ENCODE assay signal across 32 cellular contexts in the genomic region with DNA sequence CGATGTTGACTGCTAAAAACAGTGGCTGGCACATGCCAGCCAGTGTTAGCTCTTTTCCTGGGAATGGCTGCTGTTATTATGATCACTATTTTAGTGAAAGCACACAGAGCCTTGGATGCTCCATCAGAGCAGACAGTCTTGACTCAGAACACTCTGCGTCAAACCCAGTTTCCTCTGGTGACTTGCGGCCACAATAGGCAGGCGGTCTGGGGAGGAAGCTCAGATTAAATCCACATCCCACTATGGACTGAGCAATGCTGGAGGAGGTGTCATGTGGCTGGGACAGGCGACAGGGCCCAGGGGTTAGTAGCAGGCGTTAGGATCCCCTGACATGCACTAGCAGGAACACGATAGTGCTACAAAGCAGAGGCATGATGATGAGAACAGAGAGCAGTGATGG.
"Had no signal": no experiment of that assay in that cellular context is flagged by ENCODE, and none has a peak within 500 bp of the region (broad histone marks: within the 10 kb centered on the region; RNA-seq: fewer than 3 reads in every experiment).

No MANE protein-coding gene starts in this region.

- H3K36me3 Mint-ChIP-seq: activated naive CD8-positive, alpha-beta T cell; T-cell had no signal

- FAIRE-seq: astrocyte, bronchial epithelial cell had no signal

- H3K27ac Mint-ChIP-seq: activated B cell treated with CpG ODN at 0.5 μM for 24 hours; activated CD8-positive, alpha-beta T cell treated with anti-CD3 and anti-CD28 coated beads for 36 hours; activated naive CD8-positive, alpha-beta T cell; activated T-helper 17 cell treated with anti-CD3 and anti-CD28 coated beads, Interleukin-2, amount 50 U/mL, for 72 hours; dendritic cell treated with granulocyte-macrophage colony-stimulating factor and Interleukin-4, amounts not matched to agents 40 ng/mL and 50 ng/mL, for 4 days; T-cell; T-helper 1 cell treated with Interleukin-12 subunit alpha and Interleukin-12 subunit beta and Interleukin-4 antibody, amounts not matched to agents 30 μg/mL and 1 μg/mL, for 36 hours had no signal

- H3K27ac ChIP-seq: brain microvascular endothelial cell, coronary artery, dorsolateral prefrontal cortex, esophagus muscularis mucosa, foreskin keratinocyte, gastrocnemius medialis, WERI-Rb-1 had no signal

- H3K4me3 Mint-ChIP-seq: activated B cell treated with CpG ODN at 0.5 μM for 24 hours; activated CD8-positive, alpha-beta T cell treated with anti-CD3 and anti-CD28 coated beads for 36 hours; activated naive CD8-positive, alpha-beta T cell; activated T-cell treated with anti-CD3 and anti-CD28 coated beads, Interleukin-2, amount 50 U/mL, for 4 hours; activated T-helper 17 cell treated with anti-CD3 and anti-CD28 coated beads, Interleukin-2, amount 50 U/mL, for 72 hours; central memory CD8-positive, alpha-beta T cell; dendritic cell treated with granulocyte-macrophage colony-stimulating factor and Interleukin-4, amounts not matched to agents 40 ng/mL and 50 ng/mL, for 4 days; T-cell; T-helper 1 cell treated with Interleukin-12 subunit alpha and Interleukin-12 subunit beta and Interleukin-4 antibody, amounts not matched to agents 30 μg/mL and 1 μg/mL, for 36 hours had no signal

- ATAC-seq: activated CD4-positive, CD25-positive, alpha-beta regulatory T cell treated with anti-CD3 and anti-CD28 coated beads, Interleukin-2, amount 50 U/mL, for 24 hours; activated CD8-positive, alpha-beta T cell treated with anti-CD3 and anti-CD28 coated beads for 36 hours; activated T-cell treated with anti-CD3 and anti-CD28 coated beads, Interleukin-2, amount 50 U/mL, for 4 hours; activated T-helper 17 cell treated with anti-CD3 and anti-CD28 coated beads, Interleukin-2, amount 50 U/mL, for 72 hours; foreskin keratinocyte; gastrocnemius medialis; T-cell had no signal

- H3K27me3 ChIP-seq: brain microvascular endothelial cell, dorsolateral prefrontal cortex, foreskin keratinocyte, gastrocnemius medialis had no signal

- H3K4me1 ChIP-seq: esophagus muscularis mucosa, foreskin keratinocyte, gastrocnemius medialis had no signal

- DNase-seq: activated B cell treated with CpG ODN at 0.5 μM for 24 hours; activated CD4-positive, alpha-beta T cell treated with anti-CD3 and anti-CD28 coated beads for 48 hours; activated CD4-positive, alpha-beta T cell treated with anti-CD3 and anti-CD28 coated beads, Interleukin-2, amount 50 U/mL, for 1 hour; activated CD4-positive, alpha-beta T cell treated with anti-CD3 and anti-CD28 coated beads, Interleukin-2, amount 50 U/mL, for 48 hours; activated CD8-positive, alpha-beta memory T cell treated with anti-CD3 and anti-CD28 coated beads for 24 hours; activated CD8-positive, alpha-beta T cell treated with anti-CD3 and anti-CD28 coated beads for 36 hours; activated effector memory CD4-positive, alpha-beta T cell treated with Interleukin-2 at 50 U/mL for 16 hours; activated gamma-delta T cell treated with Interleukin-2 at 50 U/mL for 16 hours; activated naive CD4-positive, alpha-beta T cell treated with anti-CD3 and anti-CD28 coated beads, Interleukin-2, amount 50 U/mL, for 16 hours; activated naive CD4-positive, alpha-beta T cell treated with Interleukin-2 at 50 U/mL for 16 hours; activated T-cell treated with anti-CD3 and anti-CD28 coated beads, Interleukin-2, amount 50 U/mL, for 4 hours; amniotic stem cell; anterior cingulate cortex; brain microvascular endothelial cell; dorsolateral prefrontal cortex; erythroblast; foreskin keratinocyte; gastrocnemius medialis; SW 1271; T-cell; T-helper 9 cell; WERI-Rb-1 had no signal

- H3K36me3 ChIP-seq: brain microvascular endothelial cell, esophagus muscularis mucosa, gastrocnemius medialis, WERI-Rb-1 had no signal

- H3K9me3 ChIP-seq: esophagus muscularis mucosa, gastrocnemius medialis had no signal

- H3K4me3 ChIP-seq: coronary artery, dorsolateral prefrontal cortex, esophagus muscularis mucosa, gastrocnemius medialis had no signal

- H3K9me3 Mint-ChIP-seq: activated B cell treated with CpG ODN at 0.5 μM for 24 hours; dendritic cell treated with granulocyte-macrophage colony-stimulating factor and Interleukin-4, amounts not matched to agents 40 ng/mL and 50 ng/mL, for 4 days had no signal

- H3K4me1 Mint-ChIP-seq: activated B cell treated with CpG ODN at 0.5 μM for 24 hours; activated T-helper 17 cell treated with anti-CD3 and anti-CD28 coated beads, Interleukin-2, amount 50 U/mL, for 72 hours had no signal

- H3K27me3 Mint-ChIP-seq: activated CD8-positive, alpha-beta T cell treated with anti-CD3 and anti-CD28 coated beads for 36 hours; activated T-helper 17 cell treated with anti-CD3 and anti-CD28 coated beads, Interleukin-2, amount 50 U/mL, for 72 hours; central memory CD8-positive, alpha-beta T cell; T-cell had no signal
